In genomic region chr14:52461721-52462120, GRCh38 we compare ENCODE assay signal across 6 cellular contexts.
"Had no signal": no experiment of that assay in that cellular context is flagged by ENCODE, and none has a peak within 500 bp of the region (broad histone marks: within the 10 kb centered on the region; RNA-seq: fewer than 3 reads in every experiment).

No MANE protein-coding gene starts in this region.

- H3K4me3 ChIP-seq: GM23248, HAP-1 had no signal

- H3K9ac ChIP-seq: GM23248 had no signal

- H3K27ac ChIP-seq: GM23248 had no signal

- DNase-seq: GM23248, GOT3, H7, HFFc6, KBM-7 had no signal

- H2AFZ ChIP-seq: GM23248 had no signal

- H3K4me1 ChIP-seq: HAP-1 had no signal
